Comparison of ENCODE assay signal across 15 cellular contexts in genomic region chr10:122199689-122200088, GRCh38.
DNase-seq lines count a peak whose midpoint lies in the region; ATAC-seq and TF ChIP-seq lines count a peak whose summit lies in the region.
"Had no signal": no experiment of that assay in that cellular context is flagged by ENCODE, and none has a peak within 500 bp of the region (broad histone marks: within the 10 kb centered on the region; RNA-seq: fewer than 3 reads in every experiment).

No MANE protein-coding gene starts in this region.

- in situ Hi-C loops in Panc1 (cut with HindIII; ENCODE audit: low pct_unique_long_range_greater_than_20kb, low sequenced_read_pairs) = no loop called here

- no peak overlapping the region for H3K4me3 ChIP-seq in Panc1 (ENCODE audit: low read depth in 2 of 2, low read length in 2 of 2)
- no peak overlapping the region for H3K4me3 ChIP-seq in neuronal stem cell (ENCODE audit: low read length in 2 of 2)
- no peak overlapping the region for H3K4me3 ChIP-seq in Peyer's patch
- H3K4me3 ChIP-seq: BLaER1 had no signal

- peaks cover 21% of the 10 kb centered on the region for H3K27me3 Mint-ChIP-seq in glutamatergic neuron (ENCODE audit: unreplicated experiment)
- H3K27me3 Mint-ChIP-seq in stimulated activated naive CD8-positive, alpha-beta T cell treated with anti-CD3 and anti-CD28 coated beads, Interleukin-15, amount 100 ng/mL, for 72 hours = no peaks in the 10 kb centered on the region
- H3K27me3 Mint-ChIP-seq: CD8-positive, alpha-beta memory T cell had no signal

- H3K14ac ChIP-seq in neuronal stem cell (ENCODE audit: low read length) = no peak overlapping the region

- H4K8ac ChIP-seq in neuronal stem cell (ENCODE audit: low read depth, low read length) = no peak overlapping the region

- TF ChIP-seq POLR2A in Peyer's patch (IDR thresholded peaks at IDR 0.05) = no peak

- TF ChIP-seq CTCF in Panc1 (IDR thresholded peaks at IDR 0.05) = no peak
- no peak for TF ChIP-seq CTCF in glutamatergic neuron (IDR thresholded peaks at IDR 0.05; ENCODE audit: partially characterized antibody, unreplicated experiment)
- TF ChIP-seq CTCF in Peyer's patch (IDR thresholded peaks at IDR 0.05) = no peak

- intact Hi-C loops in Panc1 (cut with micrococcal nuclease; ENCODE audit: unreplicated experiment) (no loop called here), left cardiac atrium (cut with DNase I) (no loop called here)

- H3K4me1 Mint-ChIP-seq in glutamatergic neuron (ENCODE audit: low read depth, unreplicated experiment) = peaks cover 12% of the 10 kb centered on the region
- H3K4me1 Mint-ChIP-seq in stimulated activated naive CD8-positive, alpha-beta T cell treated with anti-CD3 and anti-CD28 coated beads, Interleukin-15, amount 100 ng/mL, for 72 hours = no peaks in the 10 kb centered on the region
- H3K4me1 Mint-ChIP-seq: CD8-positive, alpha-beta memory T cell had no signal

- no peak overlapping the region for H3K18ac ChIP-seq in neuronal stem cell (ENCODE audit: low read length)

- H3K27ac ChIP-seq in Panc1 (ENCODE audit: low read length) (no peak overlapping the region), neuronal stem cell (replicated peaks; ENCODE audit: low read length) (no peak overlapping the region), Peyer's patch (no peak overlapping the region)
- H3K27ac ChIP-seq: BLaER1, HL-60 had no signal

- no peak overlapping the region for H3K4me3 Mint-ChIP-seq in glutamatergic neuron (ENCODE audit: unreplicated experiment)
- H3K4me3 Mint-ChIP-seq in stimulated activated naive CD8-positive, alpha-beta T cell treated with anti-CD3 and anti-CD28 coated beads, Interleukin-15, amount 100 ng/mL, for 72 hours = no peak overlapping the region
- H3K4me3 Mint-ChIP-seq: CD8-positive, alpha-beta memory T cell had no signal

- no peak overlapping the region for H4K91ac ChIP-seq in neuronal stem cell (ENCODE audit: low read depth, low read length, poor library complexity)

- H3K4me1 ChIP-seq in Panc1 (ENCODE audit: control insufficient read depth, insufficient read depth, low read length) (no peaks in the 10 kb centered on the region), neuronal stem cell (ENCODE audit: control insufficient read depth in 2 of 2, insufficient read depth in 1 of 2, low read depth in 1 of 2, low read length in 2 of 2) (peaks cover 0 to 22% of the 10 kb centered on the region in 2 donors), Peyer's patch (no peaks in the 10 kb centered on the region)
- H3K4me1 ChIP-seq: Caco-2 had no signal

- H3K4ac ChIP-seq in neuronal stem cell (ENCODE audit: low read length) = no peak overlapping the region

- no TSS peak for BruUV-seq in Panc1 (replicated peaks; lab: Mats Ljungman, UMichigan)

- CTCF ChIA-PET in Panc1 (lab: Charles Lee) = no interaction called here

- DNase-seq in Panc1 (ENCODE audit: low read depth, low spot score) (no peak), glutamatergic neuron (no peak), left cardiac atrium (no peak), neuronal stem cell (ENCODE audit: low spot score) (no peak), NCI-H2196 (lab: John Stamatoyannopoulos, UW; ENCODE audit: unreplicated experiment) (no peak), Peyer's patch (no peak)
- DNase-seq in activated CD4-positive, alpha-beta T cell treated with anti-CD3 and anti-CD28 coated beads for 48 hours = no peak
- no peak for DNase-seq in stimulated activated naive CD8-positive, alpha-beta T cell treated with anti-CD3 and anti-CD28 coated beads, Interleukin-15, amount 100 ng/mL, for 72 hours
- DNase-seq: 8988T; AML-193; Caco-2; CD8-positive, alpha-beta memory T cell; GF-D8 had no signal

- POLR2A ChIA-PET in Panc1 (lab: Charles Lee) = no interaction called here

- no peak overlapping the region for H2AK5ac ChIP-seq in neuronal stem cell (ENCODE audit: low read depth, low read length)

- H3K79me1 ChIP-seq in neuronal stem cell (ENCODE audit: low read depth, low read length) = peaks cover 14% of the 10 kb centered on the region

- no peak overlapping the region for H2BK12ac ChIP-seq in neuronal stem cell (ENCODE audit: low read length)

- peak overlapping the region; percentile 9 for H3K9ac ChIP-seq in neuronal stem cell (ENCODE audit: low read depth, low read length, poor library complexity)
- H3K9ac ChIP-seq: BLaER1 had no signal

- H2AFZ ChIP-seq in neuronal stem cell (ENCODE audit: low read length) = no peak overlapping the region

- H3K9me3 ChIP-seq in Panc1 (ENCODE audit: control insufficient read depth, insufficient read depth, low read depth, low read length) (no peaks in the 10 kb centered on the region), neuronal stem cell (replicated peaks in 1 of 2; ENCODE audit: control insufficient read depth in 2 of 2, insufficient read depth in 1 of 2, low read depth in 1 of 2, low read length in 2 of 2) (peaks cover 6 to 9% of the 10 kb centered on the region in 2 donors), Peyer's patch (no peaks in the 10 kb centered on the region)
- H3K9me3 ChIP-seq: Caco-2 had no signal

- H3K27ac Mint-ChIP-seq in glutamatergic neuron (ENCODE audit: unreplicated experiment) = peak overlapping the region; percentile 38
- no peak overlapping the region for H3K27ac Mint-ChIP-seq in stimulated activated naive CD8-positive, alpha-beta T cell treated with anti-CD3 and anti-CD28 coated beads, Interleukin-15, amount 100 ng/mL, for 72 hours
- H3K27ac Mint-ChIP-seq: CD8-positive, alpha-beta memory T cell had no signal

- H3K23ac ChIP-seq in neuronal stem cell (ENCODE audit: low read depth, low read length, poor library complexity) = no peak overlapping the region

- no peak overlapping the region for H2BK120ac ChIP-seq in neuronal stem cell (ENCODE audit: low read depth, low read length)

- no peak overlapping the region for H2BK15ac ChIP-seq in neuronal stem cell (ENCODE audit: low read length)

- H3K36me3 Mint-ChIP-seq in glutamatergic neuron (ENCODE audit: unreplicated experiment) = no peaks in the 10 kb centered on the region
- H3K36me3 Mint-ChIP-seq: CD8-positive, alpha-beta memory T cell had no signal

- H2BK5ac ChIP-seq in neuronal stem cell (ENCODE audit: low read length) = no peak overlapping the region

- H3K36me3 ChIP-seq in Panc1 (ENCODE audit: control insufficient read depth, insufficient read depth, low read length) (peaks cover 10% of the 10 kb centered on the region; the same call in 1 of the 2 replicates), neuronal stem cell (replicated peaks in 1 of 2; ENCODE audit: control insufficient read depth in 2 of 2, insufficient read depth in 2 of 2, low read length in 2 of 2) (peaks cover 19 to 74% of the 10 kb centered on the region in 2 donors), Peyer's patch (peaks cover 0 to 29% (median 0%) of the 10 kb centered on the region in 3 donors)

- no peaks in the 10 kb centered on the region for H3K27me3 ChIP-seq in Panc1 (ENCODE audit: control insufficient read depth, insufficient read depth, low read length)
- no peaks in the 10 kb centered on the region for H3K27me3 ChIP-seq in neuronal stem cell (ENCODE audit: control insufficient read depth in 3 of 3, insufficient read depth in 3 of 3, low read depth in 1 of 3, low read length in 3 of 3)
- H3K27me3 ChIP-seq in Peyer's patch = no peaks in the 10 kb centered on the region
- H3K27me3 ChIP-seq: BLaER1 had no signal

- ATAC-seq in Panc1 (peak; percentile 26; the same call in 1 of the 2 replicates), left cardiac atrium (peak; percentile 6 to 15)
- no peak for ATAC-seq in stimulated activated naive CD8-positive, alpha-beta T cell treated with anti-CD3 and anti-CD28 coated beads, Interleukin-15, amount 100 ng/mL, for 72 hours

- no peak overlapping the region for H3K4me2 ChIP-seq in neuronal stem cell (ENCODE audit: insufficient read depth, low read length, poor library complexity, severe bottlenecking)
- H3K4me2 ChIP-seq: BLaER1 had no signal

- WGBS in neuronal stem cell (ENCODE audit: extremely low coverage in 2 of 2, insufficient read length in 2 of 2, insufficient replicate concordance in 1 of 2), 2 donors = no CpG with 5 or more reads among the region's 6 CpGs

- peaks cover 25% of the 10 kb centered on the region for H3K9me3 Mint-ChIP-seq in glutamatergic neuron (ENCODE audit: unreplicated experiment)
- H3K9me3 Mint-ChIP-seq in stimulated activated naive CD8-positive, alpha-beta T cell treated with anti-CD3 and anti-CD28 coated beads, Interleukin-15, amount 100 ng/mL, for 72 hours = no peaks in the 10 kb centered on the region
- H3K9me3 Mint-ChIP-seq: CD8-positive, alpha-beta memory T cell had no signal
